1 cellular context compared by ENCODE assay signal in the genomic region with DNA sequence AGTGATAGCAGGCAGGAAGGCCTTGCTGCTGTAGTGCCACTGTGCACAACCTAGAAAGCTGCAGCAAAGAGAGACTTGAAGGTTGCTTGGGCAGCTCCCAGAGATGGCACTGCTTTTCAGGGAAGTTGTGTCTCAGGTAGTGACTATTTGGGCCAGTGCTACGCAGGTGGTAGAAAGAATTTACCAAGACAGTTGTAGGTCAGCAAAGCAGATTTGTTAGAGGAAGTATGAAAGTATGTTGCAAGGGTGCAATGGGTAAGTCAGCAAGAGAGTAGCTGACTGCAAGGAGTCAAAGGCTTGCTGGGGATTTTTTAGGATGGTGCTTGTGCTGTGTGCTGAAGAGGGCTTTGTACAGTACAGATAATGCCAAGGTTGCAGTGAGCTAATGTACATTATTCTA.
TF ChIP-seq lines count a peak whose summit lies in the region.

No MANE protein-coding gene starts in this region.

TF ChIP-seq in GM12878, 131 proteins besides CTCF, POLR2A, EP300 and RAD21:
- TF ChIP-seq JUND (IDR thresholded peaks at IDR 0.05; ENCODE audit: low read depth, low read length) (no peak), HDAC2 (IDR thresholded peaks at IDR 0.05) (no peak), CBFB (IDR thresholded peaks at IDR 0.05; ENCODE audit: low read depth) (no peak), SMAD5 (IDR thresholded peaks at IDR 0.05; ENCODE audit: low read depth) (no peak), LARP7 (IDR thresholded peaks at IDR 0.05) (no peak), SUZ12 (IDR thresholded peaks at IDR 0.05; ENCODE audit: unreplicated experiment) (no peak), TBL1XR1 (IDR thresholded peaks at IDR 0.05; ENCODE audit: low read depth, low read length) (no peak), YY1 (IDR thresholded peaks at IDR 0.05; ENCODE audit: low read depth, low read length) (no peak), SP1 (IDR thresholded peaks at IDR 0.05; ENCODE audit: low read depth, low read length) (no peak), CREM (IDR thresholded peaks at IDR 0.05; ENCODE audit: low read depth) (no peak), MYC (IDR thresholded peaks at IDR 0.05; ENCODE audit: insufficient read depth, insufficient read length, insufficient replicate concordance, low read length, severe bottlenecking) (no peak)
- TF ChIP-seq, protein P1, sequence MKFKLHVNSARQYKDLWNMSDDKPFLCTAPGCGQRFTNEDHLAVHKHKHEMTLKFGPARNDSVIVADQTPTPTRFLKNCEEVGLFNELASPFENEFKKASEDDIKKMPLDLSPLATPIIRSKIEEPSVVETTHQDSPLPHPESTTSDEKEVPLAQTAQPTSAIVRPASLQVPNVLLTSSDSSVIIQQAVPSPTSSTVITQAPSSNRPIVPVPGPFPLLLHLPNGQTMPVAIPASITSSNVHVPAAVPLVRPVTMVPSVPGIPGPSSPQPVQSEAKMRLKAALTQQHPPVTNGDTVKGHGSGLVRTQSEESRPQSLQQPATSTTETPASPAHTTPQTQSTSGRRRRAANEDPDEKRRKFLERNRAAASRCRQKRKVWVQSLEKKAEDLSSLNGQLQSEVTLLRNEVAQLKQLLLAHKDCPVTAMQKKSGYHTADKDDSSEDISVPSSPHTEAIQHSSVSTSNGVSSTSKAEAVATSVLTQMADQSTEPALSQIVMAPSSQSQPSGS (IDR thresholded peaks at IDR 0.05; ENCODE audit: low read length): no peak
- TF ChIP-seq, protein P2, sequence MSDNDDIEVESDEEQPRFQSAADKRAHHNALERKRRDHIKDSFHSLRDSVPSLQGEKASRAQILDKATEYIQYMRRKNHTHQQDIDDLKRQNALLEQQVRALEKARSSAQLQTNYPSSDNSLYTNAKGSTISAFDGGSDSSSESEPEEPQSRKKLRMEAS (IDR thresholded peaks at IDR 0.05; ENCODE audit: low read depth, low read length): no peak
- TF ChIP-seq, protein P3, sequence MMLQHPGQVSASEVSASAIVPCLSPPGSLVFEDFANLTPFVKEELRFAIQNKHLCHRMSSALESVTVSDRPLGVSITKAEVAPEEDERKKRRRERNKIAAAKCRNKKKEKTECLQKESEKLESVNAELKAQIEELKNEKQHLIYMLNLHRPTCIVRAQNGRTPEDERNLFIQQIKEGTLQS (IDR thresholded peaks at IDR 0.05; ENCODE audit: borderline replicate concordance, extremely low read depth, low read depth, low read length): no peak
- TF ChIP-seq, protein P4, sequence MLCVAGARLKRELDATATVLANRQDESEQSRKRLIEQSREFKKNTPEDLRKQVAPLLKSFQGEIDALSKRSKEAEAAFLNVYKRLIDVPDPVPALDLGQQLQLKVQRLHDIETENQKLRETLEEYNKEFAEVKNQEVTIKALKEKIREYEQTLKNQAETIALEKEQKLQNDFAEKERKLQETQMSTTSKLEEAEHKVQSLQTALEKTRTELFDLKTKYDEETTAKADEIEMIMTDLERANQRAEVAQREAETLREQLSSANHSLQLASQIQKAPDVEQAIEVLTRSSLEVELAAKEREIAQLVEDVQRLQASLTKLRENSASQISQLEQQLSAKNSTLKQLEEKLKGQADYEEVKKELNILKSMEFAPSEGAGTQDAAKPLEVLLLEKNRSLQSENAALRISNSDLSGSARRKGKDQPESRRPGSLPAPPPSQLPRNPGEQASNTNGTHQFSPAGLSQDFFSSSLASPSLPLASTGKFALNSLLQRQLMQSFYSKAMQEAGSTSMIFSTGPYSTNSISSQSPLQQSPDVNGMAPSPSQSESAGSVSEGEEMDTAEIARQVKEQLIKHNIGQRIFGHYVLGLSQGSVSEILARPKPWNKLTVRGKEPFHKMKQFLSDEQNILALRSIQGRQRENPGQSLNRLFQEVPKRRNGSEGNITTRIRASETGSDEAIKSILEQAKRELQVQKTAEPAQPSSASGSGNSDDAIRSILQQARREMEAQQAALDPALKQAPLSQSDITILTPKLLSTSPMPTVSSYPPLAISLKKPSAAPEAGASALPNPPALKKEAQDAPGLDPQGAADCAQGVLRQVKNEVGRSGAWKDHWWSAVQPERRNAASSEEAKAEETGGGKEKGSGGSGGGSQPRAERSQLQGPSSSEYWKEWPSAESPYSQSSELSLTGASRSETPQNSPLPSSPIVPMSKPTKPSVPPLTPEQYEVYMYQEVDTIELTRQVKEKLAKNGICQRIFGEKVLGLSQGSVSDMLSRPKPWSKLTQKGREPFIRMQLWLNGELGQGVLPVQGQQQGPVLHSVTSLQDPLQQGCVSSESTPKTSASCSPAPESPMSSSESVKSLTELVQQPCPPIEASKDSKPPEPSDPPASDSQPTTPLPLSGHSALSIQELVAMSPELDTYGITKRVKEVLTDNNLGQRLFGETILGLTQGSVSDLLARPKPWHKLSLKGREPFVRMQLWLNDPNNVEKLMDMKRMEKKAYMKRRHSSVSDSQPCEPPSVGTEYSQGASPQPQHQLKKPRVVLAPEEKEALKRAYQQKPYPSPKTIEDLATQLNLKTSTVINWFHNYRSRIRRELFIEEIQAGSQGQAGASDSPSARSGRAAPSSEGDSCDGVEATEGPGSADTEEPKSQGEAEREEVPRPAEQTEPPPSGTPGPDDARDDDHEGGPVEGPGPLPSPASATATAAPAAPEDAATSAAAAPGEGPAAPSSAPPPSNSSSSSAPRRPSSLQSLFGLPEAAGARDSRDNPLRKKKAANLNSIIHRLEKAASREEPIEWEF (IDR thresholded peaks at IDR 0.05; ENCODE audit: insufficient replicate concordance, low read depth, low read length): no peak
- TF ChIP-seq, protein P5, sequence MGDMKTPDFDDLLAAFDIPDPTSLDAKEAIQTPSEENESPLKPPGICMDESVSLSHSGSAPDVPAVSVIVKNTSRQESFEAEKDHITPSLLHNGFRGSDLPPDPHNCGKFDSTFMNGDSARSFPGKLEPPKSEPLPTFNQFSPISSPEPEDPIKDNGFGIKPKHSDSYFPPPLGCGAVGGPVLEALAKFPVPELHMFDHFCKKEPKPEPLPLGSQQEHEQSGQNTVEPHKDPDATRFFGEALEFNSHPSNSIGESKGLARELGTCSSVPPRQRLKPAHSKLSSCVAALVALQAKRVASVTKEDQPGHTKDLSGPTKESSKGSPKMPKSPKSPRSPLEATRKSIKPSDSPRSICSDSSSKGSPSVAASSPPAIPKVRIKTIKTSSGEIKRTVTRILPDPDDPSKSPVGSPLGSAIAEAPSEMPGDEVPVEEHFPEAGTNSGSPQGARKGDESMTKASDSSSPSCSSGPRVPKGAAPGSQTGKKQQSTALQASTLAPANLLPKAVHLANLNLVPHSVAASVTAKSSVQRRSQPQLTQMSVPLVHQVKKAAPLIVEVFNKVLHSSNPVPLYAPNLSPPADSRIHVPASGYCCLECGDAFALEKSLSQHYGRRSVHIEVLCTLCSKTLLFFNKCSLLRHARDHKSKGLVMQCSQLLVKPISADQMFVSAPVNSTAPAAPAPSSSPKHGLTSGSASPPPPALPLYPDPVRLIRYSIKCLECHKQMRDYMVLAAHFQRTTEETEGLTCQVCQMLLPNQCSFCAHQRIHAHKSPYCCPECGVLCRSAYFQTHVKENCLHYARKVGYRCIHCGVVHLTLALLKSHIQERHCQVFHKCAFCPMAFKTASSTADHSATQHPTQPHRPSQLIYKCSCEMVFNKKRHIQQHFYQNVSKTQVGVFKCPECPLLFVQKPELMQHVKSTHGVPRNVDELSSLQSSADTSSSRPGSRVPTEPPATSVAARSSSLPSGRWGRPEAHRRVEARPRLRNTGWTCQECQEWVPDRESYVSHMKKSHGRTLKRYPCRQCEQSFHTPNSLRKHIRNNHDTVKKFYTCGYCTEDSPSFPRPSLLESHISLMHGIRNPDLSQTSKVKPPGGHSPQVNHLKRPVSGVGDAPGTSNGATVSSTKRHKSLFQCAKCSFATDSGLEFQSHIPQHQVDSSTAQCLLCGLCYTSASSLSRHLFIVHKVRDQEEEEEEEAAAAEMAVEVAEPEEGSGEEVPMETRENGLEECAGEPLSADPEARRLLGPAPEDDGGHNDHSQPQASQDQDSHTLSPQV (IDR thresholded peaks at IDR 0.05): no peak
TF ChIP-seq in GM12878: peak in this region for 0.
